Comparison of ENCODE assay signal across 19 cellular contexts in the genomic region with DNA sequence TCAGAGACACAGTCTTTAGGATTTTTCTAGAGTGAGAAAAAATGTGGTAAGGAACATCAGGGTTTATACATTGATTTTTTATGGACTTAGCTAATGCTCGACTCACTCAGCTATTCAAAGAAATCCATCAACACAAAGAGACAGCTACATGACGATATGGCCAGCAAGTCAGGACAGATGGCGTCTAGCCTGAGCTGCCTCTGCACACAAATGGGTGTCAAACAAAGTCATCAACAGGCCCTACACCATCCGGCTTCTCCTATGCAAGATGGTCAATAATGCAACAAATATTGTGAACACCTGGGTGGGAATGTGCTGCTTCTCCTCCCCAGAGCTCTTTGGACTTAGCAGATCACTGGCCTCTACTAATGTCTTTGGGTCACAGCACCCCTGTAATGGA. TPM values are rescaled to one million over a fixed set of nuclear protein-coding genes. Genes with fewer than 3 reads are reported as not detected.
"Had no signal": no experiment of that assay in that cellular context is flagged by ENCODE, and none has a peak within 500 bp of the region (broad histone marks: within the 10 kb centered on the region; RNA-seq: fewer than 3 reads in every experiment).

No MANE protein-coding gene starts in this region.

- H3K27me3 ChIP-seq: ascending aorta, pancreas, upper lobe of left lung had no signal

- H3K4me3 ChIP-seq: ascending aorta, coronary artery, heart right ventricle, pancreas, psoas muscle, upper lobe of left lung had no signal

- H3K27ac ChIP-seq: ascending aorta, coronary artery, heart right ventricle, pancreas, psoas muscle, upper lobe of left lung, VCaP had no signal

- FAIRE-seq: pancreas had no signal

- ATAC-seq: activated naive CD4-positive, alpha-beta T cell treated with anti-CD3 and anti-CD28 coated beads, Interleukin-2, amount 50 U/mL, for 72 hours; heart right ventricle; left cardiac atrium; natural killer cell treated with Interleukin-12 subunit alpha and Interleukin-12 subunit beta and Interleukin-15 and Interleukin-18, amount 100 ng/mL, for 72 hours; pancreas; psoas muscle; right cardiac atrium; stimulated activated naive CD8-positive, alpha-beta T cell treated with anti-CD3 and anti-CD28 coated beads, Interleukin-15, Interleukin-2, amounts not matched to agents 100 U/mL and 50 U/mL, for 24 hours had no signal

- DNase-seq: activated CD4-positive, CD25-positive, alpha-beta regulatory T cell treated with anti-CD3 and anti-CD28 coated beads, Interleukin-2, amount 50 U/mL, for 72 hours; activated T-cell treated with anti-CD3 and anti-CD28 coated beads, Interleukin-2, amount 50 U/mL, for 1 hour; heart right ventricle; islet precursor cell; left cardiac atrium; pancreas; psoas muscle; right cardiac atrium; stimulated activated CD4-positive, alpha-beta T cell treated with anti-CD3 and anti-CD28 coated beads, Interleukin-4, amount 100 ng/mL, for 4 hours; stimulated activated naive CD8-positive, alpha-beta T cell treated with anti-CD3 and anti-CD28 coated beads, Interleukin-15, Interleukin-2, amounts not matched to agents 100 U/mL and 50 U/mL, for 24 hours; upper lobe of left lung had no signal

- H3K36me3 ChIP-seq: ascending aorta, heart right ventricle, pancreas, upper lobe of left lung had no signal

RNA-seq across cellular contexts. Expression of gene ERICH3, which starts 13.3 kb away (rescaled TPM):
- total RNA-seq: activated naive CD4-positive, alpha-beta T cell treated with anti-CD3 and anti-CD28 coated beads, Interleukin-2, amount 50 U/mL, for 72 hours; ascending aorta; epithelial cell of proximal tubule; fibroblast of villous mesenchyme; left cardiac atrium; natural killer cell treated with Interleukin-12 subunit alpha and Interleukin-12 subunit beta and Interleukin-15 and Interleukin-18, amount 100 ng/mL, for 72 hours; right cardiac atrium; subcutaneous adipose tissue had no signal
